8 cellular contexts compared by ENCODE assay signal in the genomic region with DNA sequence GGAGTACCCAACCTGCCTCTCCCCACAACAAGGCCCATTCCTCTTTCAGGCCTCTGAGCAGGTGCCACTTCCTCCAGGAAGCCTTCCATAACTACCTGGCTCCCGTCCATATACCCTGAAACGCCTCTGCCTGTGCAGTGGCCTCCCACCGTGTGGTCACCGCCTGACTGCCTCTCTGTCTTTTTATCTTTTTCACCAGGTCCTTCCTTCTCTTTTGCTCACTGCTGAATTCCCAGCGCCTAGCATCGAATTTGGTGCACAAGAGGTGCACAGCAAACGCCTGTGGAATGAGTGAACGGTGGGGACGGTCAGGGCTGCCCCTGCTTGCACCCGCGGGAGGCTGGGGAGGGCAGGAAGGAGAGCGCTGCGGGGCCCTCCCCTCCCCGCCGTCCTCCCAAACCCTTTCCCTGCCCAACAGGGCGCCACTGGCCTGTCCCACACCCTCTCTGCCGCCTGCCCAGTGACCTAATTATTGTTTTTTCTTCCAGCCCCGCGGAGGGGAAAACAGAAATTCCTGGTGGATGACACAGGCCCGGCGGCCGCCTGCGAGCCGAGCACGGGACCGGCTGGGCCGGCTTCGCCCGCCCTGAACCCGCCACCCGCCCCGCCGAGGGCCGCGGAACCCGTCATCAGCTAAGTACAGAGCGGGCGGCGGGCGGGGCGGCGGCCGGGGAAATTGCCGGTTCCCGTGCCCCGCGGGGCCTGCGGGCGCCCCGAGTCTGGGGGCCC.
A peak's percentile ranks its signal among the peaks of the same experiment; 100 is the strongest.
DNase-seq lines count a peak whose midpoint lies in the region; ATAC-seq, FAIRE-seq and TF ChIP-seq lines count a peak whose summit lies in the region.

No MANE protein-coding gene starts in this region.

- H3K9me3 Mint-ChIP-seq in astrocyte (ENCODE audit: unreplicated experiment) = no peaks in the 10 kb centered on the region

- H3K27ac Mint-ChIP-seq in astrocyte (ENCODE audit: unreplicated experiment) = peak overlapping the region; percentile 78

- intact Hi-C loops in left ventricle myocardium inferior (cut with micrococcal nuclease) = no loop called here

- ATAC-seq in HG02642 (IDR thresholded peaks at IDR 0.05; ENCODE audit: poor library complexity, unreplicated experiment) = no peak
- ATAC-seq in GM21786 (IDR thresholded peaks at IDR 0.05; ENCODE audit: unreplicated experiment) = no peak

- peaks cover 23% of the 10 kb centered on the region for H3K79me2 ChIP-seq in astrocyte (ENCODE audit: insufficient read depth, low read length)
- no peaks in the 10 kb centered on the region for H3K79me2 ChIP-seq in parathyroid adenoma

- H3K4me2 ChIP-seq in astrocyte (ENCODE audit: low read length) (peak overlapping the region; percentile 81), parathyroid adenoma (ENCODE audit: low read length) (peak overlapping the region; percentile 71)

- H3K27ac ChIP-seq in astrocyte (ENCODE audit: low read depth, low read length) = peak overlapping the region; percentile 96
- peak overlapping the region; percentile 97 for H3K27ac ChIP-seq in left ventricle myocardium inferior (replicated peaks)
- H3K27ac ChIP-seq in parathyroid adenoma = peak overlapping the region; percentile 72

- H3K4me3 Mint-ChIP-seq in astrocyte (ENCODE audit: unreplicated experiment) = peak overlapping the region; percentile 63

- H3K36me3 Mint-ChIP-seq in astrocyte (ENCODE audit: low read depth, unreplicated experiment) = no peaks in the 10 kb centered on the region

- TF ChIP-seq CTCF in astrocyte (IDR thresholded peaks at IDR 0.05; ENCODE audit: insufficient read depth, low read depth, low read length) (no peak), left ventricle myocardium inferior (IDR thresholded peaks at IDR 0.05; ENCODE audit: borderline replicate concordance) (no peak), parathyroid adenoma (IDR thresholded peaks at IDR 0.05) (no peak)

- no peak for FAIRE-seq in astrocyte (lab: Jason Lieb, UNC)

- no peaks in the 10 kb centered on the region for H4K20me1 ChIP-seq in astrocyte (ENCODE audit: insufficient read depth, low read length)

- DNase-seq in DMS53 (lab: John Stamatoyannopoulos, UW) = peak; percentile 78
- DNase-seq in M059J (ENCODE audit: low read depth) = peak; percentile 93
- peak; percentile 83 for DNase-seq in astrocyte (ENCODE audit: low read depth)
- peak; percentile 86 for DNase-seq in left ventricle myocardium inferior
- no peak for DNase-seq in DMS79 treated with DMSO at 0.1 percent for 48 hours (lab: John Stamatoyannopoulos, UW)

- H2AFZ ChIP-seq in astrocyte (ENCODE audit: low read depth, low read length) (peak overlapping the region; percentile 84), parathyroid adenoma (peak overlapping the region; percentile 87)

- H3K4me3 ChIP-seq in astrocyte (ENCODE audit: insufficient read depth, low read depth, low read length) (peak overlapping the region; percentile 51), left ventricle myocardium inferior (peak overlapping the region; percentile 64), parathyroid adenoma (ENCODE audit: low read depth, low read length) (peak overlapping the region; percentile 55)

- H3K4me1 ChIP-seq in astrocyte (ENCODE audit: insufficient read depth, low read length) = peaks cover 20% of the 10 kb centered on the region
- H3K4me1 ChIP-seq in left ventricle myocardium inferior = peaks cover 46% of the 10 kb centered on the region
- peaks cover 3% of the 10 kb centered on the region for H3K4me1 ChIP-seq in parathyroid adenoma

- H3K9ac ChIP-seq in astrocyte (ENCODE audit: low read length) = peak overlapping the region; percentile 85
- H3K9ac ChIP-seq in parathyroid adenoma = no peak overlapping the region

- no peaks in the 10 kb centered on the region for H3K27me3 ChIP-seq in astrocyte (ENCODE audit: insufficient read depth, low read length)
- no peaks in the 10 kb centered on the region for H3K27me3 ChIP-seq in left ventricle myocardium inferior (ENCODE audit: low read depth)
- H3K27me3 ChIP-seq in parathyroid adenoma (ENCODE audit: control insufficient read depth, insufficient read depth, low read length) = no peaks in the 10 kb centered on the region

- H3K27me3 Mint-ChIP-seq in astrocyte (ENCODE audit: low read depth, unreplicated experiment) = peaks cover 3% of the 10 kb centered on the region

- no peaks in the 10 kb centered on the region for H3K36me3 ChIP-seq in astrocyte (ENCODE audit: insufficient read depth, low read length)
- no peaks in the 10 kb centered on the region for H3K36me3 ChIP-seq in left ventricle myocardium inferior
- no peaks in the 10 kb centered on the region for H3K36me3 ChIP-seq in parathyroid adenoma (ENCODE audit: control insufficient read depth, insufficient read depth, low read length)

- peaks cover 24% of the 10 kb centered on the region for H3K4me1 Mint-ChIP-seq in astrocyte (ENCODE audit: low read depth, unreplicated experiment)

- H3K9me3 ChIP-seq in astrocyte (ENCODE audit: insufficient read depth, low read depth, low read length) = no peaks in the 10 kb centered on the region
- H3K9me3 ChIP-seq in left ventricle myocardium inferior (replicated peaks) = no peaks in the 10 kb centered on the region
- H3K9me3 ChIP-seq in parathyroid adenoma (ENCODE audit: control insufficient read depth, low read length) = no peaks in the 10 kb centered on the region
